ENCODE assay signal across 8 cellular contexts in the genomic region with DNA sequence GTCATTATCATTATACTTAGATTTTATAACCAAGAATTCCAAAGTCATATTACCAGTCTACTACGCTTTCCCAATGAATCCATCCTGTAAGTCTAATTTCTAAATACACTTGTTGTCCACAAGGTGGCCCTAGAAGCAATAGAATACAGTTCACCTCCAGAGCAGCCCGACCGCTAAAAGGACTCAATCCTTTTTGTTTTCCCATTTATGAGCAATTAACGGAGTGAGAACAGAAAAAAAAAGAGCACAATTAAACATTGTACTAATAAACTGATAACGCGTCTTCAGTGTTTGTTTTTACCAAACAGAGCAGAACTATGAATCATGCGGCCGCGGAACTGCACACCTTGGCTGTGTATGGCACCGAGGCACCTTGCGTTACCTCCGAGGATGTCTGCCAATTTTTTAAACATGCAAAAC.
DNase-seq lines count a peak whose midpoint lies in the region; ATAC-seq, FAIRE-seq and TF ChIP-seq lines count a peak whose summit lies in the region.

No MANE protein-coding gene starts in this region.

- H3F3A ChIP-seq in neural cell (ENCODE audit: insufficient read depth, low read length, poor library complexity, severe bottlenecking) = no peaks in the 10 kb centered on the region

- peak; percentile 93 for TF ChIP-seq RAD21 in neural cell (conservative IDR thresholded peaks at IDR 0.05)

- no peak overlapping the region for H3K27ac ChIP-seq in CD4-positive, alpha-beta T cell (ENCODE audit: low read depth, low read length)
- no peak overlapping the region for H3K27ac ChIP-seq in foreskin keratinocyte
- no peak overlapping the region for H3K27ac ChIP-seq in neural cell (ENCODE audit: low read length)

- peak overlapping the region; percentile 3 for H2AFZ ChIP-seq in neural cell (ENCODE audit: low read depth, low read length)

- peaks cover 28% of the 10 kb centered on the region for H3K27me3 ChIP-seq in CD4-positive, alpha-beta T cell (ENCODE audit: control insufficient read depth, insufficient read depth, low read length)
- H3K27me3 ChIP-seq in foreskin keratinocyte (peaks cover 7% of the 10 kb centered on the region), neural cell (ENCODE audit: insufficient read depth, low read depth, low read length) (peaks cover 3% of the 10 kb centered on the region)

- peak overlapping the region; percentile 56 for H3K4me2 ChIP-seq in neural cell (ENCODE audit: low read length)

- POLR2A ChIA-PET in CD4-positive, alpha-beta T cell (lab: Charles Lee) = no interaction called here
- POLR2A ChIA-PET in WTC11 (lab: Charles Lee) = interaction anchor here (0.6 to 2.4 kb wide), 2 partner anchors 80 to 161 kb away, joined by 3 to 19 read pairs; partner anchors contain the start of gene DAPK1

- intact Hi-C loops in CD4-positive, alpha-beta T cell (cut with DNase I, micrococcal nuclease) = loop anchor here (1.0 to 5.0 kb wide), 6 partner anchors 305 to 1665 kb away; no protein-coding TSS in a partner anchor

- no peaks in the 10 kb centered on the region for H3K79me2 ChIP-seq in neural cell (replicated peaks; ENCODE audit: insufficient read depth, low read length)

- no peaks in the 10 kb centered on the region for H3K9me3 ChIP-seq in CD4-positive, alpha-beta T cell (ENCODE audit: control insufficient read depth, low read length)
- peaks cover 2% of the 10 kb centered on the region for H3K9me3 ChIP-seq in neural cell (ENCODE audit: low read length)

- TF ChIP-seq EP300 in neural cell (conservative IDR thresholded peaks at IDR 0.05; ENCODE audit: poor library complexity, severe bottlenecking) = no peak

- no peaks in the 10 kb centered on the region for H3K9me2 ChIP-seq in neural cell (ENCODE audit: insufficient read depth, low read length)

- H3K36me3 Mint-ChIP-seq in CD4-positive, alpha-beta T cell (ENCODE audit: low read depth) = no peaks in the 10 kb centered on the region
- peaks cover 4% of the 10 kb centered on the region for H3K36me3 Mint-ChIP-seq in WTC11

- no peaks in the 10 kb centered on the region for H3K9me3 Mint-ChIP-seq in CD4-positive, alpha-beta T cell
- H3K9me3 Mint-ChIP-seq in WTC11 = peaks cover 24% of the 10 kb centered on the region

- H3K27ac Mint-ChIP-seq in CD4-positive, alpha-beta T cell = no peak overlapping the region
- peak overlapping the region; percentile 94 for H3K27ac Mint-ChIP-seq in WTC11

- CTCF ChIA-PET in CD4-positive, alpha-beta T cell (lab: Charles Lee) = no interaction called here
- CTCF ChIA-PET in WTC11 (lab: Charles Lee) = interaction anchor here (0.6 to 3.4 kb wide), 17 partner anchors 11 to 326 kb away, joined by 3 to 39 read pairs (median 4); partner anchors contain the start of gene DAPK1

- H3K9ac ChIP-seq in neural cell (ENCODE audit: low read length) = no peak overlapping the region

- H3K27me3 Mint-ChIP-seq in CD4-positive, alpha-beta T cell = peaks cover 34% of the 10 kb centered on the region
- peaks cover 2% of the 10 kb centered on the region for H3K27me3 Mint-ChIP-seq in WTC11 (ENCODE audit: low read depth)

- no peaks in the 10 kb centered on the region for H4K20me1 ChIP-seq in neural cell (ENCODE audit: insufficient read depth)

- H3K4me3 ChIP-seq in neural cell (ENCODE audit: low read length) = peak overlapping the region; percentile 63

- no peak for TF ChIP-seq POLR2A in GM12891 (IDR thresholded peaks at IDR 0.05; ENCODE audit: low read depth, low read length)

- TF ChIP-seq CTCF in CD4-positive, alpha-beta T cell (IDR thresholded peaks at IDR 0.05) = peak; percentile 72
- TF ChIP-seq CTCF in WTC11 (IDR thresholded peaks at IDR 0.05) = peak; percentile 59
- TF ChIP-seq CTCF in foreskin keratinocyte (conservative IDR thresholded peaks at IDR 0.05) = peak; percentile 81
- peak; percentile 93 for TF ChIP-seq CTCF in neural cell (IDR thresholded peaks at IDR 0.05; ENCODE audit: poor library complexity, severe bottlenecking)

- H3K4me1 Mint-ChIP-seq in CD4-positive, alpha-beta T cell (ENCODE audit: low read depth) = peaks cover 11% of the 10 kb centered on the region
- H3K4me1 Mint-ChIP-seq in WTC11 = peaks cover 42% of the 10 kb centered on the region

- H3K4me3 Mint-ChIP-seq in CD4-positive, alpha-beta T cell = peak overlapping the region; percentile 83
- peak overlapping the region; percentile 83 for H3K4me3 Mint-ChIP-seq in WTC11

- no peaks in the 10 kb centered on the region for H3K36me3 ChIP-seq in neural cell (ENCODE audit: insufficient read depth, low read length)

- no peak for FAIRE-seq in GM12891 (lab: Jason Lieb, UNC)

- ATAC-seq in CD4-positive, alpha-beta T cell (ENCODE audit: poor library complexity) = no peak
- ATAC-seq in GM19395 (IDR thresholded peaks at IDR 0.05; ENCODE audit: unreplicated experiment) (peak; percentile 67), WTC11 (peak; percentile 28; the same call in 1 of the 2 replicates), foreskin keratinocyte (peak; percentile 73), HG03520 (IDR thresholded peaks at IDR 0.05; ENCODE audit: unreplicated experiment) (no peak)

- no peak for DNase-seq in CD4-positive, alpha-beta T cell
- DNase-seq in NCI-H2029 (lab: John Stamatoyannopoulos, UW) (peak; percentile 68), WTC11 (ENCODE audit: low spot score) (no peak), foreskin keratinocyte (peak; percentile 31 to 72), GM12891 (ENCODE audit: insufficient read length, low spot score) (no peak)

- H3K4me1 ChIP-seq in foreskin keratinocyte = peaks cover 7% of the 10 kb centered on the region

TF ChIP-seq in WTC11, 78 proteins besides CTCF, POLR2A, EP300 and RAD21 (continues in another document):
- TF ChIP-seq SOX15 (CRISPR knock-in tag; IDR thresholded peaks at IDR 0.05) = no peak

TF ChIP-seq in neural cell, 6 proteins besides CTCF, POLR2A, EP300 and RAD21:
- TF ChIP-seq, protein P1, sequence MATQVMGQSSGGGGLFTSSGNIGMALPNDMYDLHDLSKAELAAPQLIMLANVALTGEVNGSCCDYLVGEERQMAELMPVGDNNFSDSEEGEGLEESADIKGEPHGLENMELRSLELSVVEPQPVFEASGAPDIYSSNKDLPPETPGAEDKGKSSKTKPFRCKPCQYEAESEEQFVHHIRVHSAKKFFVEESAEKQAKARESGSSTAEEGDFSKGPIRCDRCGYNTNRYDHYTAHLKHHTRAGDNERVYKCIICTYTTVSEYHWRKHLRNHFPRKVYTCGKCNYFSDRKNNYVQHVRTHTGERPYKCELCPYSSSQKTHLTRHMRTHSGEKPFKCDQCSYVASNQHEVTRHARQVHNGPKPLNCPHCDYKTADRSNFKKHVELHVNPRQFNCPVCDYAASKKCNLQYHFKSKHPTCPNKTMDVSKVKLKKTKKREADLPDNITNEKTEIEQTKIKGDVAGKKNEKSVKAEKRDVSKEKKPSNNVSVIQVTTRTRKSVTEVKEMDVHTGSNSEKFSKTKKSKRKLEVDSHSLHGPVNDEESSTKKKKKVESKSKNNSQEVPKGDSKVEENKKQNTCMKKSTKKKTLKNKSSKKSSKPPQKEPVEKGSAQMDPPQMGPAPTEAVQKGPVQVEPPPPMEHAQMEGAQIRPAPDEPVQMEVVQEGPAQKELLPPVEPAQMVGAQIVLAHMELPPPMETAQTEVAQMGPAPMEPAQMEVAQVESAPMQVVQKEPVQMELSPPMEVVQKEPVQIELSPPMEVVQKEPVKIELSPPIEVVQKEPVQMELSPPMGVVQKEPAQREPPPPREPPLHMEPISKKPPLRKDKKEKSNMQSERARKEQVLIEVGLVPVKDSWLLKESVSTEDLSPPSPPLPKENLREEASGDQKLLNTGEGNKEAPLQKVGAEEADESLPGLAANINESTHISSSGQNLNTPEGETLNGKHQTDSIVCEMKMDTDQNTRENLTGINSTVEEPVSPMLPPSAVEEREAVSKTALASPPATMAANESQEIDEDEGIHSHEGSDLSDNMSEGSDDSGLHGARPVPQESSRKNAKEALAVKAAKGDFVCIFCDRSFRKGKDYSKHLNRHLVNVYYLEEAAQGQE (IDR thresholded peaks at IDR 0.05; ENCODE audit: borderline replicate concordance) = no peak
- TF ChIP-seq TAF1 (IDR thresholded peaks at IDR 0.05; ENCODE audit: low read depth) (no peak), MXI1 (conservative IDR thresholded peaks at IDR 0.05; ENCODE audit: poor library complexity, severe bottlenecking) (peak; percentile 13), SMC3 (conservative IDR thresholded peaks at IDR 0.05; ENCODE audit: poor library complexity) (peak; percentile 96), EZH2 (IDR thresholded peaks at IDR 0.05; ENCODE audit: borderline replicate concordance, insufficient read depth, low read length, poor library complexity, severe bottlenecking) (no peak), POLR2AphosphoS5 (IDR thresholded peaks at IDR 0.05) (no peak)

TF ChIP-seq in GM12891, 5 proteins besides CTCF, POLR2A, EP300 and RAD21:
- TF ChIP-seq SPI1 (IDR thresholded peaks at IDR 0.05; ENCODE audit: low read depth, low read length) (no peak), TAF1 (IDR thresholded peaks at IDR 0.05; ENCODE audit: low read depth, low read length) (no peak), POLR2AphosphoS5 (IDR thresholded peaks at IDR 0.05; ENCODE audit: low read depth, low read length) (no peak), POU2F2 (IDR thresholded peaks at IDR 0.05; ENCODE audit: low read depth, low read length) (no peak), PAX5 (IDR thresholded peaks at IDR 0.05; ENCODE audit: insufficient read depth, low read length, severe bottlenecking) (no peak)

Comparison
In these comparisons a context has a peak if more than half of its experiments do, and no peak if none do; other contexts are left out.
1. ATAC-seq: peak in GM19395 (single experiment), WTC11 (single experiment) and foreskin keratinocyte (single experiment); none in CD4-positive, alpha-beta T cell (single experiment) and HG03520 (single experiment).
2. DNase-seq: peak in NCI-H2029 (single experiment) and foreskin keratinocyte (2 of 2); none in CD4-positive, alpha-beta T cell (0 of 10), WTC11 (single experiment) and GM12891 (single experiment).
3. Peak in every context shown above with its lines, with median percentiles within 50 percentile points of each other: CTCF ChIP-seq.